Comparison of ENCODE assay signal across 11 cellular contexts in the genomic region with DNA sequence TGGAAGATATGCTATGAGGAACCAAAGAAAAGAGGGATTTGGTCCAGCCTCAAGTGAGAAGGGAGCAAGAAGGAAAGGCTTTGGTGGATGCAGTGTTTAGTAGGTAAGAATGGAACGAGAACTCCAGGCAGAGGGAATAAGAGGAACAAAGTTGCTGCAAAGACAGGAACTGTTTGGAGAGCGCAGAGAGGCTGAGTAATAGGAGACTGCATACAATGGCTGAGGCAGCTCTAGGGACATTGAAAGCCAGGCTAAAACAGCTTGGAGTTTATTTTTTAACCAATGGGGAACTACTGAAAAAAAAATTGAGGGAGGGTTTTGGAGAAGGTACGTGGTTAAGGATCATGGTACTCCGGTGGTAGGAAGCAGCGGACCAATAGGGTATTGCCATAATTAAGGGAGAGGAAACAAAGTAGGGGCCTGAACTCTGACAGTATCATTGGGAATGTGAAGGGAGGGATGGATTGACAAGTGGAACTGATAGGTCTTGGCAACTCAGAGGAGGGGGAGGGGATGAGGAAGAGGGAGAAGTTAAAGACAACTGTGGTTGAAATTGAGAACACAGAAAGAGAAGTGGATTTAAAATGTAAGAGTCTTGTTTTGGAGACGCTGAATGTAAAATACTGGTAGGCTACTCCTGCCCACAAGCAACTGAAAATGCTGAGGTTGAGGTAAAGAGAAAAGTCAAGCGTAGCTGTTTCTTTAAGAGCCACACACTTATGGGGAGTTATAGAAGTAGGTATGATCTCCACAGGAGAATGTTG. TPM values are rescaled to one million over a fixed set of nuclear protein-coding genes. Genes with fewer than 3 reads are reported as not detected.
A peak's percentile ranks its signal among the peaks of the same experiment; 100 is the strongest.
DNase-seq lines count a peak whose midpoint lies in the region; ATAC-seq and TF ChIP-seq lines count a peak whose summit lies in the region.
"Had no signal": no experiment of that assay in that cellular context is flagged by ENCODE, and none has a peak within 500 bp of the region (broad histone marks: within the 10 kb centered on the region; RNA-seq: fewer than 3 reads in every experiment).

No MANE protein-coding gene starts in this region.

- no peaks in the 10 kb centered on the region for H3K9me3 Mint-ChIP-seq in glutamatergic neuron (ENCODE audit: unreplicated experiment)
- H3K9me3 Mint-ChIP-seq: neural crest cell had no signal

- no peaks in the 10 kb centered on the region for H3K36me3 Mint-ChIP-seq in glutamatergic neuron (ENCODE audit: unreplicated experiment)

- H3K27ac ChIP-seq in heart right ventricle: peak overlapping the region in 1 of 10 donors; percentile 69
- no peak overlapping the region for H3K27ac ChIP-seq in brain microvascular endothelial cell

- WGBS in heart right ventricle, 2 donors: 69 to 75% methylated on average over 7 of the region's 7 CpGs

- DNase-seq in heart right ventricle: peak in 1 of 2 donors; percentile 15
- no peak for DNase-seq in DMS 273 treated with DMSO at 0.1 percent for 48 hours (lab: John Stamatoyannopoulos, UW)
- DNase-seq in glutamatergic neuron: no peak
- no peak for DNase-seq in brain microvascular endothelial cell
- DNase-seq in NK-92 treated with Interleukin-12 subunit alpha and Interleukin-12 subunit beta, amount 100 ng/mL, for 24 hours (lab: John Stamatoyannopoulos, UW): no peak
- DNase-seq: DMS79 treated with DMSO at 0.1 percent for 48 hours had no signal

- H3K9me3 ChIP-seq in heart right ventricle: no peaks in the 10 kb centered on the region

- in situ Hi-C loops in brain microvascular endothelial cell (cut with HindIII; ENCODE audit: low pct_ligation_motif_present, low sequenced_read_pairs): no loop called here

- H3K4me1 Mint-ChIP-seq in glutamatergic neuron (ENCODE audit: low read depth, unreplicated experiment): no peaks in the 10 kb centered on the region

- H3K27ac Mint-ChIP-seq in glutamatergic neuron (ENCODE audit: unreplicated experiment): no peak overlapping the region

- no peak overlapping the region for H3K4me3 Mint-ChIP-seq in glutamatergic neuron (ENCODE audit: unreplicated experiment)
- H3K4me3 Mint-ChIP-seq: neural crest cell had no signal

- peaks cover 4% of the 10 kb centered on the region for H3K27me3 Mint-ChIP-seq in glutamatergic neuron (ENCODE audit: unreplicated experiment)

- intact Hi-C loops in heart right ventricle (cut with DNase I): no loop called here

- H3K36me3 ChIP-seq in heart right ventricle (no peaks in the 10 kb centered on the region), brain microvascular endothelial cell (replicated peaks) (no peaks in the 10 kb centered on the region)

- peaks cover 12 to 56% (median 37%) of the 10 kb centered on the region in 7 donors for H3K27me3 ChIP-seq in heart right ventricle
- peaks cover 24% of the 10 kb centered on the region for H3K27me3 ChIP-seq in brain microvascular endothelial cell (replicated peaks)

- H3K4me3 ChIP-seq in heart right ventricle: no peak overlapping the region
- H3K4me3 ChIP-seq in brain microvascular endothelial cell (ENCODE audit: low read depth, low read length): no peak overlapping the region

- peak; percentile 67 for ATAC-seq in GM18519 (IDR thresholded peaks at IDR 0.05; ENCODE audit: low FRiP score, unreplicated experiment)
- ATAC-seq in GM21576 (IDR thresholded peaks at IDR 0.05; ENCODE audit: unreplicated experiment): peak; percentile 62
- ATAC-seq in HG03442 (IDR thresholded peaks at IDR 0.05; ENCODE audit: unreplicated experiment): peak; percentile 48
- ATAC-seq in heart right ventricle: peak in 6 of 8 donors; percentile 30 to 61 (median 58)

- H3K4me1 ChIP-seq in heart right ventricle: peaks cover 0 to 37% (median 0%) of the 10 kb centered on the region in 9 donors

- TF ChIP-seq CTCF in heart right ventricle (IDR thresholded peaks at IDR 0.05) (no peak), glutamatergic neuron (IDR thresholded peaks at IDR 0.05; ENCODE audit: partially characterized antibody, unreplicated experiment) (no peak), brain microvascular endothelial cell (IDR thresholded peaks at IDR 0.05; ENCODE audit: low read depth, low read length, missing control alignments) (no peak)

RNA-seq across cellular contexts. Expression of gene ASCL4, which starts 4.8 kb away (rescaled TPM):
- total RNA-seq in heart right ventricle (not detected), glutamatergic neuron (ENCODE audit: unreplicated experiment) (not detected)
- polyA plus RNA-seq in heart right ventricle: not detected
- total RNA-seq: activated CD8-positive, alpha-beta memory T cell treated with anti-CD3 and anti-CD28 coated beads for 36 hours; neural crest cell had no signal

RNA-seq across cellular contexts. Expression of gene PRDM4, which starts 18.3 kb away (rescaled TPM):
- total RNA-seq in heart right ventricle: 10 to 100 TPM; 10.6 to 15.4 (median 12.6) TPM
- 1 to 10 TPM; 6.1 to 8.6 TPM for polyA plus RNA-seq in heart right ventricle
- 30.1 TPM for total RNA-seq in glutamatergic neuron (ENCODE audit: unreplicated experiment)
